ENCODE assay signal across 28 cellular contexts in the genomic region with DNA sequence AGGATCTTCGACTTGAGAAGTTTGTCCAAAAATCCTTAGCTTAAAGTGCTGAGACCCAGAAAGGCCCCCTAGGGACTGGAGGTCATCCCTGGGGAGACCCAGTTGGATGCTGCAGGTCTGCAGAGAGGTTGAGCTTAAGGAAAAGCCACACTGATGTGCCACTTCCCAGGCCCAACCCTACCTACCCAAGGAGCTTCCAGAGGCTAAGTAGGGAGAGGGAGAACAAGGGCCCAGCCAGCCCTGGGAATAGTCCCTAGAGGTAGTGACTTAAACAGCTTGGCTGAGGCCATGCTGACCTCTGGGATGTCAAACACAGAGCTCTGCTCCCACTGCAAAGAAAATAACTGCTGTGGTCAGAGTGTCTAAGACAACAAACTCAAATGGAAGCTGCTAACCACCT.
"Had no signal": no experiment of that assay in that cellular context is flagged by ENCODE, and none has a peak within 500 bp of the region (broad histone marks: within the 10 kb centered on the region; RNA-seq: fewer than 3 reads in every experiment).

No MANE protein-coding gene starts in this region.

- H3K4me1 ChIP-seq: foreskin keratinocyte, gastroesophageal sphincter, heart left ventricle, parathyroid adenoma, sigmoid colon, tibial nerve had no signal

- DNase-seq: cerebellar nuclear complex; dorsolateral prefrontal cortex; effector CD4-positive, alpha-beta T cell; foreskin keratinocyte; heart left ventricle; kidney; mucosa of descending colon; naive B cell; right cardiac atrium; sigmoid colon; stimulated activated CD4-positive, alpha-beta T cell treated with anti-CD3 and anti-CD28 coated beads, Interleukin-4, amount 100 ng/mL, for 4 hours; stimulated activated naive B cell treated with anti-CD40 and anti-IgM and Interleukin-4, amounts not matched to agents 10 μg/mL and 1 μg/mL and 100 μg/mL, for 72 hours had no signal

- H3K36me3 Mint-ChIP-seq: mesothelial cell of epicardium; naive B cell; stimulated activated naive B cell treated with anti-CD40 and anti-IgM and Interleukin-4, amounts not matched to agents 10 μg/mL and 1 μg/mL and 100 μg/mL, for 72 hours had no signal

- H3K4me3 Mint-ChIP-seq: memory B cell; mesothelial cell of epicardium; natural killer cell treated with Interleukin-12 subunit alpha and Interleukin-12 subunit beta and Interleukin-15 and Interleukin-18, amount 100 ng/mL, for 72 hours; neural crest cell; stimulated activated naive B cell treated with anti-CD40 and anti-IgM and Interleukin-4, amounts not matched to agents 10 μg/mL and 1 μg/mL and 100 μg/mL, for 72 hours; stimulated activated naive CD8-positive, alpha-beta T cell treated with anti-CD3 and anti-CD28 coated beads, Interleukin-15, Interleukin-2, amounts not matched to agents 100 ng/mL and 50 ng/mL, for 24 hours had no signal

- H3K4me3 ChIP-seq: dorsolateral prefrontal cortex, gastroesophageal sphincter, heart left ventricle, hepatocyte, lung, mucosa of descending colon, sigmoid colon, thoracic aorta, tibial nerve had no signal

- H3K27ac ChIP-seq: dorsolateral prefrontal cortex, epithelial cell of prostate, foreskin keratinocyte, gastroesophageal sphincter, heart left ventricle, hepatocyte, neutrophil, parathyroid adenoma, sigmoid colon, thoracic aorta, tibial nerve had no signal

- H3K27me3 ChIP-seq: hepatocyte, neutrophil, tibial nerve had no signal

- H3K4me1 Mint-ChIP-seq: memory B cell; mesothelial cell of epicardium; naive B cell; neural crest cell; stimulated activated naive B cell treated with anti-CD40 and anti-IgM and Interleukin-4, amounts not matched to agents 10 μg/mL and 1 μg/mL and 100 μg/mL, for 72 hours had no signal

- H3K9me3 ChIP-seq: neutrophil, thoracic aorta, tibial nerve had no signal

- ATAC-seq: esophagus mucosa; foreskin keratinocyte; gastroesophageal sphincter; heart left ventricle; left lobe of liver; mucosa of descending colon; right cardiac atrium; stimulated activated naive B cell treated with anti-CD40 and anti-IgM and Interleukin-4, amounts not matched to agents 10 μg/mL and 1 μg/mL and 100 μg/mL, for 72 hours had no signal

- H3K27ac Mint-ChIP-seq: memory B cell; mesothelial cell of epicardium; naive B cell; natural killer cell treated with Interleukin-12 subunit alpha and Interleukin-12 subunit beta and Interleukin-15 and Interleukin-18, amount 100 ng/mL, for 72 hours; progenitor cell of endocrine pancreas; stimulated activated naive B cell treated with anti-CD40 and anti-IgM and Interleukin-4, amounts not matched to agents 10 μg/mL and 1 μg/mL and 100 μg/mL, for 72 hours; stimulated activated naive CD8-positive, alpha-beta T cell treated with anti-CD3 and anti-CD28 coated beads, Interleukin-15, Interleukin-2, amounts not matched to agents 100 ng/mL and 50 ng/mL, for 24 hours had no signal

- H3K27me3 Mint-ChIP-seq: progenitor cell of endocrine pancreas had no signal

- H3K36me3 ChIP-seq: gastroesophageal sphincter, heart left ventricle, neutrophil, sigmoid colon, thoracic aorta, tibial nerve had no signal
